18 cellular contexts compared by ENCODE assay signal in the genomic region with DNA sequence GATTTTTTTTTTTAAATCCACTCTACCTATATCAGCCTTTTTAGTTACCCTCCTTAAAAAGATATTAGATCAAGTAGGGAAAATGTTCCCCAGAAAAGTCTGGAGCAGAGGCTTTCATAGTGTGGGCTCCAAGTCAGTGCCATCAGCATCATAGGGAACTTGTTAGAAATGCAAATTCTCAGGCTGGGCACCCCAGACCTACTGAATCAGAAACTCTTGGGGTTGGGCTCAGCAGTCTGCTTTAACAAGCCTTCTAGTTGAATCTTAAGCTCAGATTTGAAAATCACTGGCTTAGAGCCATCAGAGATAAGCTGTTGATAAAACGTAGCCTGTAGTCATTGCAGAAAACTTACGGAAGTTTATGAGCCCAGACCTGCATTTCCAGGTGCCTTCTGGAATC.
"Had no signal": no experiment of that assay in that cellular context is flagged by ENCODE, and none has a peak within 500 bp of the region (broad histone marks: within the 10 kb centered on the region; RNA-seq: fewer than 3 reads in every experiment).

No MANE protein-coding gene starts in this region.

- H3K36me3 ChIP-seq: esophagus squamous epithelium, gastroesophageal sphincter, right atrium auricular region, sigmoid colon had no signal

- DNase-seq: cerebellar nuclear complex; cortex of kidney; dorsolateral prefrontal cortex; effector CD8-positive, alpha-beta T cell; esophagus squamous epithelium; foreskin fibroblast; glutamatergic neuron; immature natural killer cell; natural killer cell; posterior cingulate gyrus; sigmoid colon; stimulated activated CD4-positive, alpha-beta T cell treated with anti-CD3 and anti-CD28 coated beads, Interleukin-12 subunit alpha, Interleukin-12 subunit beta, amount 100 ng/mL, for 4 hours; stimulated activated naive CD4-positive, alpha-beta T cell; trophoblast cell had no signal

- H3K27me3 ChIP-seq: dorsolateral prefrontal cortex, gastroesophageal sphincter, right atrium auricular region, sigmoid colon had no signal

- ATAC-seq: gastroesophageal sphincter, natural killer cell had no signal

- H3K9me3 ChIP-seq: esophagus squamous epithelium, gastroesophageal sphincter, right atrium auricular region, sigmoid colon had no signal

- H3K27ac ChIP-seq: dorsolateral prefrontal cortex, epithelial cell of prostate, esophagus squamous epithelium, gastroesophageal sphincter, right atrium auricular region, sigmoid colon, skin epidermis had no signal

- H3K4me1 ChIP-seq: esophagus squamous epithelium, gastroesophageal sphincter, right atrium auricular region, sigmoid colon had no signal

- H3K4me3 ChIP-seq: dorsolateral prefrontal cortex, esophagus squamous epithelium, gastroesophageal sphincter, right atrium auricular region, sigmoid colon, skin epidermis had no signal
